8 cellular contexts compared by ENCODE assay signal in the genomic region with DNA sequence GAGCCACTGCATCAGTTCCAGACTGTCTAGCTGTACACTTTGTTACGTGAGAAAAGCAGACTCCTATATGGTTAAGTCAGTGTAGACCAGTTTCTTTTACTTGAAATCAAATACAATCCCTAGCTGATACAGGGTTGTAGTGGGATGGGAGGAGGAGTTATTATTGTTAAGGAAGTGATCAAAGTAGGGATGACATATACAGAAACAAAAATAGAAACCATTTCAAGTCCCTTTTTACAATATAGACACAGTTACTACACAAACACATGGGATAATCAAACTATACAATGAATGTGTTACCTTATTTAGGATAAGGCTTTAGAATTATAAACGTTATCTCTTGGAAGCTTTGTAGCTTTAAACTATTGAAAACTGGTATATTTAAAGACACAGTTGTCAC.
"Had no signal": no experiment of that assay in that cellular context is flagged by ENCODE, and none has a peak within 500 bp of the region (broad histone marks: within the 10 kb centered on the region; RNA-seq: fewer than 3 reads in every experiment).

No MANE protein-coding gene starts in this region.

- H3K4me3 ChIP-seq: GM12878 had no signal

- DNase-seq: GDM1, GF-D8 had no signal

- FAIRE-seq: G401.6, GM12878, GM12891, GM12892, GM18507, GM19239 had no signal

- ATAC-seq: GM12878 had no signal
